21 cellular contexts compared by ENCODE assay signal in the genomic region with DNA sequence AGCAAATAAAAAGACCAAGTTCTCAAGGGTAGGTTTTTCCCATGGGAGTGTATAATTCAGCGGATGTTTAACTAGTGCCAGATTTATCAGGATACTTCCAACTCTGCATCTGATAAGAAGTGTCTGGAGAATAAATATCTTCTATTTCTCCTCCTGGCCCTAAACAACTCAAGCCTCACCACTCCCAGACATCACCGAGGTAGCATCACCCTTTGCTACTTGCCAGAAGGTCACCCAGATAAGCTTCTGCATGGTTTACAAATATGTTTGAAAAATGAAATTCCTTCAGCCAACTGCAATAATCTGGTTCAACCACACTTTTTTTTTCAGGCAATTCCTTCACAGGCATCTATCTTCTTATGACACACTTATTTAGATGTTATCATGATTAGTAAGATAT.
"Had no signal": no experiment of that assay in that cellular context is flagged by ENCODE, and none has a peak within 500 bp of the region (broad histone marks: within the 10 kb centered on the region; RNA-seq: fewer than 3 reads in every experiment).

No MANE protein-coding gene starts in this region.

- H3K36me3 Mint-ChIP-seq: mesothelial cell of epicardium, natural killer cell, neural progenitor cell, type B pancreatic cell had no signal

- H3K27ac ChIP-seq: colonic mucosa, foreskin keratinocyte, neural progenitor cell, pancreas, thyroid gland, vagina had no signal

- H3K9me3 Mint-ChIP-seq: neural progenitor cell had no signal

- H3K4me1 Mint-ChIP-seq: natural killer cell had no signal

- DNase-seq: cerebellar nuclear complex; colonic mucosa; dermis blood vessel endothelial cell; foreskin keratinocyte; left colon; mammary epithelial cell; natural killer cell; nucleus accumbens; pancreas; right cardiac atrium; small intestine; stimulated activated CD4-positive, alpha-beta T cell treated with anti-CD3 and anti-CD28 coated beads, Interleukin-12 subunit alpha, Interleukin-12 subunit beta, amount 100 ng/mL, for 4 hours; stimulated activated CD4-positive, alpha-beta T cell treated with anti-CD3 and anti-CD28 coated beads, Interleukin-2, amount 100 ng/mL, for 48 hours; stimulated activated naive CD4-positive, alpha-beta T cell treated with Interleukin-2 at 50 U/mL for 16 hours; thyroid gland had no signal

- H3K27me3 ChIP-seq: colonic mucosa, foreskin keratinocyte, neural progenitor cell, pancreas, thyroid gland, vagina had no signal

- H3K27ac Mint-ChIP-seq: mesothelial cell of epicardium, natural killer cell, neural progenitor cell, progenitor cell of endocrine pancreas, type B pancreatic cell had no signal

- FAIRE-seq: endothelial cell of umbilical vein, pancreas, small intestine had no signal

- H3K4me3 ChIP-seq: colonic mucosa, neural progenitor cell, pancreas, thyroid gland, vagina had no signal

- H3K27me3 Mint-ChIP-seq: progenitor cell of endocrine pancreas, type B pancreatic cell had no signal

- H3K9ac ChIP-seq: neural progenitor cell had no signal

- H3K36me3 ChIP-seq: colonic mucosa, neural progenitor cell, pancreas, thyroid gland, vagina had no signal

- ATAC-seq: foreskin keratinocyte, left colon, natural killer cell, pancreas, right cardiac atrium had no signal

- H3K4me2 ChIP-seq: neural progenitor cell had no signal

- H2AFZ ChIP-seq: neural progenitor cell had no signal

- H3K9me3 ChIP-seq: colonic mucosa, pancreas, thyroid gland, vagina had no signal

- H3K4me3 Mint-ChIP-seq: mesothelial cell of epicardium, natural killer cell, neural progenitor cell, type B pancreatic cell had no signal

- H3K4me1 ChIP-seq: colonic mucosa, foreskin keratinocyte, neural progenitor cell, pancreas, thyroid gland, vagina had no signal
